Comparison of ENCODE assay signal across 8 cellular contexts in genomic region chr19:50794778-50795664, GRCh38. TPM values are rescaled to one million over a fixed set of nuclear protein-coding genes. Genes with fewer than 3 reads are reported as not detected.
DNase-seq lines count a peak whose midpoint lies in the region; FAIRE-seq and TF ChIP-seq lines count a peak whose summit lies in the region.

No MANE protein-coding gene starts in this region.

- no peak for FAIRE-seq in small intestine (lab: Jason Lieb, UNC)

- TF ChIP-seq CTCF in C4-2B (conservative IDR thresholded peaks at IDR 0.05) (peak; percentile 73), GM13976 (IDR thresholded peaks at IDR 0.05; ENCODE audit: borderline replicate concordance, control extremely low read depth, extremely low read depth, insufficient read depth, missing control alignments) (peak; percentile 17), OCI-LY3 (IDR thresholded peaks at IDR 0.05; ENCODE audit: low read depth, low read length) (peak; percentile 40), epithelial cell of proximal tubule (conservative IDR thresholded peaks at IDR 0.05; ENCODE audit: low read depth, low read length) (peak; percentile 22)

- no peak overlapping the region for H2AFZ ChIP-seq in OCI-LY3 (ENCODE audit: low read depth, low read length)

- H3K27ac ChIP-seq in C4-2B (peak overlapping the region; percentile 61), OCI-LY3 (ENCODE audit: low read length) (peak overlapping the region; percentile 3; the same call in 1 of the 2 replicates), small intestine (ENCODE audit: low read depth in 1 of 2, low read length in 1 of 2) (no peak overlapping the region)
- no peak overlapping the region for H3K27ac ChIP-seq in effector memory CD4-positive, alpha-beta T cell (ENCODE audit: insufficient read depth, low read length, poor library complexity, severe bottlenecking)

- peaks cover 19% of the 10 kb centered on the region for H3K79me2 ChIP-seq in OCI-LY3 (ENCODE audit: low read length)

- H3K4me3 ChIP-seq in OCI-LY3 (ENCODE audit: low read length): no peak overlapping the region
- no peak overlapping the region for H3K4me3 ChIP-seq in epithelial cell of proximal tubule (ENCODE audit: low read depth, low read length)
- H3K4me3 ChIP-seq in small intestine (ENCODE audit: low read depth in 1 of 2, low read length in 2 of 2): no peak overlapping the region
- no peak overlapping the region for H3K4me3 ChIP-seq in effector memory CD4-positive, alpha-beta T cell (ENCODE audit: insufficient read depth, low read depth, low read length, poor library complexity, severe bottlenecking)

- DNase-seq in GM13976 (ENCODE audit: low spot score) (no peak), epithelial cell of proximal tubule (ENCODE audit: low read depth) (no peak), small intestine (no peak), activated gamma-delta T cell (lab: John Stamatoyannopoulos, UW) (no peak)
- DNase-seq in effector memory CD4-positive, alpha-beta T cell: no peak
- DNase-seq in activated T-helper 2 cell treated with anti-CD3 and anti-CD28 coated beads, Interferon-gamma antibody, Interleukin-2, Interleukin-4, amounts not matched to agents 10 μg/mL and 5 μg/mL and 100 μg/mL, durations not matched to agents 14 hours and 24 hours and 36 hours (ENCODE audit: low spot score): no peak

- H3K9me3 ChIP-seq in OCI-LY3 (ENCODE audit: insufficient read depth, low read length): no peaks in the 10 kb centered on the region
- H3K9me3 ChIP-seq in small intestine (ENCODE audit: control insufficient read depth, low read depth): no peaks in the 10 kb centered on the region
- H3K9me3 ChIP-seq in effector memory CD4-positive, alpha-beta T cell (ENCODE audit: control insufficient read depth, low read length): no peaks in the 10 kb centered on the region

- no peak overlapping the region for H3K9ac ChIP-seq in OCI-LY3 (ENCODE audit: low read length)

- H3K4me1 ChIP-seq in OCI-LY3 (ENCODE audit: low read length) (peaks cover 8% of the 10 kb centered on the region), small intestine (ENCODE audit: control insufficient read depth in 2 of 2, insufficient read depth in 1 of 2, low read depth in 1 of 2, low read length in 1 of 2) (peaks cover 0 to 2% of the 10 kb centered on the region in 2 donors)
- H3K4me1 ChIP-seq in effector memory CD4-positive, alpha-beta T cell (ENCODE audit: control insufficient read depth, insufficient read depth, low read length, poor library complexity, severe bottlenecking): no peaks in the 10 kb centered on the region

- peaks cover 54% of the 10 kb centered on the region for H4K20me1 ChIP-seq in OCI-LY3 (ENCODE audit: insufficient read depth, low read length)

- peaks cover 4% of the 10 kb centered on the region for H3K4me1 Mint-ChIP-seq in activated T-helper 2 cell treated with anti-CD3 and anti-CD28 coated beads, Interferon-gamma antibody, Interleukin-2, Interleukin-4, amounts not matched to agents 10 μg/mL and 5 μg/mL and 100 μg/mL, durations not matched to agents 14 hours and 24 hours and 36 hours (ENCODE audit: low read depth)

- WGBS in small intestine, 3 donors: 37 to 44% (median 39%) methylated on average over 21 to 23 of the region's 23 CpGs

- H3K36me3 ChIP-seq in OCI-LY3 (replicated peaks; ENCODE audit: low read depth, low read length) (peaks cover 47% of the 10 kb centered on the region), small intestine (ENCODE audit: control insufficient read depth in 2 of 2, insufficient read depth in 2 of 2, low read length in 2 of 2) (peaks cover 7% of the 10 kb centered on the region in 2 donors)
- H3K36me3 ChIP-seq in effector memory CD4-positive, alpha-beta T cell (ENCODE audit: control insufficient read depth, insufficient read depth, low read length): peaks cover 17% of the 10 kb centered on the region

- no peak overlapping the region for H3K4me3 Mint-ChIP-seq in activated T-helper 2 cell treated with anti-CD3 and anti-CD28 coated beads, Interferon-gamma antibody, Interleukin-2, Interleukin-4, amounts not matched to agents 10 μg/mL and 5 μg/mL and 100 μg/mL, durations not matched to agents 14 hours and 24 hours and 36 hours (ENCODE audit: low read depth)

- H3K27me3 ChIP-seq in OCI-LY3 (ENCODE audit: low read depth, low read length): no peaks in the 10 kb centered on the region
- no peaks in the 10 kb centered on the region for H3K27me3 ChIP-seq in small intestine (ENCODE audit: control insufficient read depth in 2 of 2, insufficient read depth in 2 of 2, low read length in 2 of 2)
- no peaks in the 10 kb centered on the region for H3K27me3 ChIP-seq in effector memory CD4-positive, alpha-beta T cell (replicated peaks; ENCODE audit: control insufficient read depth, insufficient read depth, low read length, poor library complexity, severe bottlenecking)

- H3K9me3 Mint-ChIP-seq in activated T-helper 2 cell treated with anti-CD3 and anti-CD28 coated beads, Interferon-gamma antibody, Interleukin-2, Interleukin-4, amounts not matched to agents 10 μg/mL and 5 μg/mL and 100 μg/mL, durations not matched to agents 14 hours and 24 hours and 36 hours: no peaks in the 10 kb centered on the region

- H3K4me2 ChIP-seq in OCI-LY3 (ENCODE audit: low read length): peak overlapping the region; percentile 3; the same call in 1 of the 2 replicates

- peaks cover 29% of the 10 kb centered on the region for H3K36me3 Mint-ChIP-seq in activated T-helper 2 cell treated with anti-CD3 and anti-CD28 coated beads, Interferon-gamma antibody, Interleukin-2, Interleukin-4, amounts not matched to agents 10 μg/mL and 5 μg/mL and 100 μg/mL, durations not matched to agents 14 hours and 24 hours and 36 hours (ENCODE audit: low read depth)

- H3K27ac Mint-ChIP-seq in activated T-helper 2 cell treated with anti-CD3 and anti-CD28 coated beads, Interferon-gamma antibody, Interleukin-2, Interleukin-4, amounts not matched to agents 10 μg/mL and 5 μg/mL and 100 μg/mL, durations not matched to agents 14 hours and 24 hours and 36 hours: no peak overlapping the region

- intact Hi-C loops in activated T-helper 2 cell treated with anti-CD3 and anti-CD28 coated beads, Interferon-gamma antibody, Interleukin-2, Interleukin-4, amounts not matched to agents 10 μg/mL and 5 μg/mL and 100 μg/mL, durations not matched to agents 14 hours and 24 hours and 36 hours (cut with micrococcal nuclease): no loop called here

- no peaks in the 10 kb centered on the region for H3K27me3 Mint-ChIP-seq in activated T-helper 2 cell treated with anti-CD3 and anti-CD28 coated beads, Interferon-gamma antibody, Interleukin-2, Interleukin-4, amounts not matched to agents 10 μg/mL and 5 μg/mL and 100 μg/mL, durations not matched to agents 14 hours and 24 hours and 36 hours (ENCODE audit: low read depth)

- in situ Hi-C loops in GM13976 (cut with MboI; ENCODE audit: low sequenced_read_pairs, unreplicated experiment): loop anchor here (10.0 to 25.0 kb wide), 3 partner anchors 120 to 433 kb away; partner anchors contain the start of genes KLK4 and NAPSA

RNA-seq across cellular contexts. Expression of gene ACP4, which starts 4.8 kb away (rescaled TPM):
- not detected in 2 replicates for total RNA-seq in epithelial cell of proximal tubule
- not detected for polyA plus RNA-seq in small intestine
- not detected in 2 replicates for total RNA-seq in activated T-helper 2 cell treated with anti-CD3 and anti-CD28 coated beads, Interferon-gamma antibody, Interleukin-2, Interleukin-4, amounts not matched to agents 10 μg/mL and 5 μg/mL and 100 μg/mL, durations not matched to agents 14 hours and 24 hours and 36 hours

RNA-seq across cellular contexts. Expression of gene GPR32, which starts 24.8 kb away (rescaled TPM):
- total RNA-seq in epithelial cell of proximal tubule: not detected in 2 replicates
- not detected for polyA plus RNA-seq in small intestine
- total RNA-seq in activated T-helper 2 cell treated with anti-CD3 and anti-CD28 coated beads, Interferon-gamma antibody, Interleukin-2, Interleukin-4, amounts not matched to agents 10 μg/mL and 5 μg/mL and 100 μg/mL, durations not matched to agents 14 hours and 24 hours and 36 hours: not detected in 2 replicates

RNA-seq across cellular contexts. Expression of gene KLK1, which starts 28.6 kb away (rescaled TPM):
- total RNA-seq in epithelial cell of proximal tubule: 5.0 TPM in 1 of 2 replicates, not detected in the other
- polyA plus RNA-seq in small intestine: 10 to 100 TPM; 12.5 to 45.6 (median 14.1) TPM
- 3.0 and 3.5 TPM in 2 replicates for total RNA-seq in activated T-helper 2 cell treated with anti-CD3 and anti-CD28 coated beads, Interferon-gamma antibody, Interleukin-2, Interleukin-4, amounts not matched to agents 10 μg/mL and 5 μg/mL and 100 μg/mL, durations not matched to agents 14 hours and 24 hours and 36 hours

RNA-seq across cellular contexts. Expression of gene KLK15, which starts 38.4 kb away (rescaled TPM):
- total RNA-seq in epithelial cell of proximal tubule: not detected in 2 replicates
- polyA plus RNA-seq in small intestine: not detected
- total RNA-seq in activated T-helper 2 cell treated with anti-CD3 and anti-CD28 coated beads, Interferon-gamma antibody, Interleukin-2, Interleukin-4, amounts not matched to agents 10 μg/mL and 5 μg/mL and 100 μg/mL, durations not matched to agents 14 hours and 24 hours and 36 hours: not detected in 2 replicates

RNA-seq across cellular contexts. Expression of gene KLK3, which starts 59.7 kb away (rescaled TPM):
- not detected in 2 replicates for total RNA-seq in epithelial cell of proximal tubule
- polyA plus RNA-seq in small intestine: 1 to 10 TPM in 1 of 3 donors, under 1 TPM in 2; 0.07 to 1.1 (median 0.27) TPM
- not detected in 2 replicates for total RNA-seq in activated T-helper 2 cell treated with anti-CD3 and anti-CD28 coated beads, Interferon-gamma antibody, Interleukin-2, Interleukin-4, amounts not matched to agents 10 μg/mL and 5 μg/mL and 100 μg/mL, durations not matched to agents 14 hours and 24 hours and 36 hours

Comparison
In these comparisons a context has a peak if more than half of its experiments do, and no peak if none do; other contexts are left out.
1. H3K27ac ChIP-seq: peak in C4-2B (single experiment) and OCI-LY3 (single experiment); none in small intestine (0 of 2) and effector memory CD4-positive, alpha-beta T cell (single experiment).
2. CTCF ChIP-seq: peak in every context shown above with its lines; median percentile 73 in C4-2B; 40 in OCI-LY3; 22 in epithelial cell of proximal tubule; 17 in GM13976.